In genomic region chr12:49525942-49526341, GRCh38 we compare ENCODE assay signal across 8 cellular contexts. TPM values are rescaled to one million over a fixed set of nuclear protein-coding genes. Genes with fewer than 3 reads are reported as not detected.
"Had no signal": no experiment of that assay in that cellular context is flagged by ENCODE, and none has a peak within 500 bp of the region (broad histone marks: within the 10 kb centered on the region; RNA-seq: fewer than 3 reads in every experiment).

No MANE protein-coding gene starts in this region.

- FAIRE-seq: HepG2 had no signal

- H3K27me3 Mint-ChIP-seq: IgD-negative memory B cell had no signal

- DNase-seq: GM23248, GOT3, H7, HFFc6 had no signal

- H3K9ac ChIP-seq: GM23248 had no signal

- H3K9me3 Mint-ChIP-seq: HFFc6, IgD-negative memory B cell had no signal

- H3K27ac Mint-ChIP-seq: HFFc6, IgD-negative memory B cell had no signal

- H3K9me3 ChIP-seq: HAP-1 had no signal

- H3K4me3 Mint-ChIP-seq: HFFc6, IgD-negative memory B cell had no signal

- H3K27ac ChIP-seq: GM23248, HL-60 had no signal

- H3K4me3 ChIP-seq: GM23248, HAP-1 had no signal

RNA-seq across cellular contexts. Expression of gene KCNH3, which starts 12.9 kb away (rescaled TPM):
- total RNA-seq: GM23248 had no signal
